Comparison of ENCODE assay signal across 8 cellular contexts in genomic region chr19:58406818-58407657, GRCh38. TPM values are rescaled to one million over a fixed set of nuclear protein-coding genes. Genes with fewer than 3 reads are reported as not detected.
A peak's percentile ranks its signal among the peaks of the same experiment; 100 is the strongest.
DNase-seq lines count a peak whose midpoint lies in the region; FAIRE-seq and TF ChIP-seq lines count a peak whose summit lies in the region.

No MANE protein-coding gene starts in this region.

- peak overlapping the region; percentile 96 for H3K4me2 ChIP-seq in OCI-LY7 (ENCODE audit: low read length)

- H3K4me3 Mint-ChIP-seq in endodermal cell: peak overlapping the region; percentile 77

- TF ChIP-seq CTCF in GM12865 (IDR thresholded peaks at IDR 0.05; ENCODE audit: insufficient read depth, low read depth, low read length, missing control alignments): peak; percentile 29
- peak; percentile 62 for TF ChIP-seq CTCF in OCI-LY7 (conservative IDR thresholded peaks at IDR 0.05; ENCODE audit: low read length)
- TF ChIP-seq CTCF in endodermal cell (conservative IDR thresholded peaks at IDR 0.05): peak; percentile 74

- H3K36me3 ChIP-seq in OCI-LY7 (ENCODE audit: insufficient read depth, low read length): no peaks in the 10 kb centered on the region
- no peaks in the 10 kb centered on the region for H3K36me3 ChIP-seq in endodermal cell (ENCODE audit: control insufficient read depth, insufficient read depth, low read length)
- H3K36me3 ChIP-seq in rectal smooth muscle tissue (ENCODE audit: control insufficient read depth, insufficient read depth, low read length): no peaks in the 10 kb centered on the region
- no peaks in the 10 kb centered on the region for H3K36me3 ChIP-seq in small intestine (ENCODE audit: control insufficient read depth in 2 of 2, insufficient read depth in 2 of 2, low read length in 2 of 2)

- H3K27me3 Mint-ChIP-seq in endodermal cell (ENCODE audit: insufficient read depth): peaks cover 8% of the 10 kb centered on the region

- H3K4me1 Mint-ChIP-seq in endodermal cell: peaks cover 17% of the 10 kb centered on the region

- H3K9me3 Mint-ChIP-seq in endodermal cell: peaks cover 7% of the 10 kb centered on the region

- FAIRE-seq in small intestine (lab: Jason Lieb, UNC): no peak

- whole genome bisulfite sequencing in endodermal cell (ENCODE audit: insufficient coverage in 1 of 2, insufficient read length in 1 of 2), 2 experiments: 89 to 99% methylated on average over 8 to 10 of the region's 10 CpGs
- 67 to 75% (median 73%) methylated on average over 10 of the region's 10 CpGs for WGBS in small intestine, 3 donors

- no peaks in the 10 kb centered on the region for H3K9me2 ChIP-seq in OCI-LY7 (ENCODE audit: insufficient read depth, low read length)

- intact Hi-C loops in OCI-LY7 (cut with micrococcal nuclease; ENCODE audit: unreplicated experiment): loop anchor here (5.0 kb wide), 1 partner anchor 80 kb away; the partner anchor contains the start of gene ZSCAN22

- peak overlapping the region; percentile 93 for H3K27ac Mint-ChIP-seq in endodermal cell

- H3K27ac ChIP-seq in OCI-LY7 (ENCODE audit: low read depth, low read length, poor library complexity, severe bottlenecking) (no peak overlapping the region), endodermal cell (ENCODE audit: low read depth, low read length) (no peak overlapping the region), rectal smooth muscle tissue (ENCODE audit: low read depth, low read length) (no peak overlapping the region), small intestine (ENCODE audit: low read depth in 1 of 2, low read length in 1 of 2) (no peak overlapping the region)

- no peaks in the 10 kb centered on the region for H4K20me1 ChIP-seq in OCI-LY7 (ENCODE audit: insufficient read depth, low read length)

- H3K9me3 ChIP-seq in OCI-LY7 (ENCODE audit: low read length): no peaks in the 10 kb centered on the region
- no peaks in the 10 kb centered on the region for H3K9me3 ChIP-seq in endodermal cell (ENCODE audit: control insufficient read depth, low read length)
- no peaks in the 10 kb centered on the region for H3K9me3 ChIP-seq in small intestine (ENCODE audit: control insufficient read depth, low read depth)

- peak overlapping the region; percentile 86 for H3K4me3 ChIP-seq in GM12865 (ENCODE audit: low read depth, low read length)
- peak overlapping the region; percentile 83 for H3K4me3 ChIP-seq in OCI-LY7 (ENCODE audit: low read depth, low read length, poor library complexity, severe bottlenecking)
- peak overlapping the region; percentile 95 for H3K4me3 ChIP-seq in endodermal cell (ENCODE audit: low read length)
- peak overlapping the region; percentile 95 for H3K4me3 ChIP-seq in rectal smooth muscle tissue (ENCODE audit: low read length)
- H3K4me3 ChIP-seq in small intestine (ENCODE audit: low read depth in 1 of 2, low read length in 2 of 2): peak overlapping the region in 1 of 2 donors; percentile 80

- H2AFZ ChIP-seq in OCI-LY7 (ENCODE audit: low read length): no peak overlapping the region

- no peaks in the 10 kb centered on the region for H3K27me3 ChIP-seq in endodermal cell (ENCODE audit: control insufficient read depth, insufficient read depth, low read length, poor library complexity, severe bottlenecking)
- H3K27me3 ChIP-seq in rectal smooth muscle tissue (ENCODE audit: control insufficient read depth, insufficient read depth, low read length): no peaks in the 10 kb centered on the region
- H3K27me3 ChIP-seq in small intestine (ENCODE audit: control insufficient read depth in 2 of 2, insufficient read depth in 2 of 2, low read length in 2 of 2): no peaks in the 10 kb centered on the region

- POLR2A ChIA-PET in OCI-LY7 (lab: Charles Lee): no interaction called here

- H3K79me2 ChIP-seq in OCI-LY7 (ENCODE audit: insufficient read depth, low read depth, low read length): peaks cover 12% of the 10 kb centered on the region; the same call in 1 of the 2 replicates

- H3K36me3 Mint-ChIP-seq in endodermal cell (ENCODE audit: low read depth): peaks cover 6% of the 10 kb centered on the region

- DNase-seq in GM12865 (ENCODE audit: low read depth): no peak
- peak; percentile 32 for DNase-seq in OCI-LY7 (ENCODE audit: low spot score)
- DNase-seq in endodermal cell: peak; percentile 70
- DNase-seq in DMS114 treated with DMSO at 0.1 percent for 48 hours (lab: John Stamatoyannopoulos, UW; ENCODE audit: unreplicated experiment): no peak
- no peak for DNase-seq in middle frontal gyrus (ENCODE audit: extremely low spot score, low spot score)
- DNase-seq in NK-92 (lab: John Stamatoyannopoulos, UW; ENCODE audit: unreplicated experiment): no peak
- no peak for DNase-seq in small intestine

- BruUV-seq in OCI-LY7 (replicated peaks; lab: Mats Ljungman, UMichigan): no TSS peak

- CTCF ChIA-PET in OCI-LY7 (lab: Charles Lee; ENCODE audit: unreplicated experiment): no interaction called here

- H3K9ac ChIP-seq in endodermal cell (ENCODE audit: extremely low read depth, low read length, poor library complexity, severe bottlenecking) (peak overlapping the region; percentile 86), rectal smooth muscle tissue (ENCODE audit: low read length) (no peak overlapping the region)

- H3K4me1 ChIP-seq in OCI-LY7 (ENCODE audit: insufficient read depth, low read length, poor library complexity, severe bottlenecking): peaks cover 25% of the 10 kb centered on the region
- H3K4me1 ChIP-seq in endodermal cell (ENCODE audit: control insufficient read depth, insufficient read depth, low read length): no peaks in the 10 kb centered on the region
- H3K4me1 ChIP-seq in rectal smooth muscle tissue (ENCODE audit: control insufficient read depth, insufficient read depth, low read length): peaks cover 12% of the 10 kb centered on the region
- peaks cover 4 to 6% of the 10 kb centered on the region in 2 donors for H3K4me1 ChIP-seq in small intestine (ENCODE audit: control insufficient read depth in 2 of 2, insufficient read depth in 1 of 2, low read depth in 1 of 2, low read length in 1 of 2)

RNA-seq across cellular contexts. Expression of gene ZNF584, which starts 1.4 kb away (rescaled TPM):
- total RNA-seq in OCI-LY7 (2014; rRNA removed; shearing (Covaris generic)): 9.8 and 12.4 TPM in 2 replicates
- total RNA-seq in OCI-LY7 (2022) (7.6 and 10.4 TPM in 2 replicates), endodermal cell (10 to 100 TPM; 10.3 to 14.8 TPM)
- 9.5 TPM for polyA plus RNA-seq in endodermal cell (2013, experiment 1 of 2)
- polyA plus RNA-seq in endodermal cell (2013, experiment 2 of 2): 10.8 TPM
- 1 to 10 TPM; 1.8 to 7.6 (median 6.7) TPM for polyA plus RNA-seq in small intestine

RNA-seq across cellular contexts. Expression of gene RNF225, which starts 11.6 kb away (rescaled TPM):
- total RNA-seq in OCI-LY7 (2014; rRNA removed; shearing (Covaris generic)): 0.75 and 2.1 TPM in 2 replicates
- 0.77 and 1.7 TPM in 2 replicates for total RNA-seq in OCI-LY7 (2022)
- under 1 TPM; 0.82 to 0.92 TPM for total RNA-seq in endodermal cell
- not detected for polyA plus RNA-seq in endodermal cell (2013, experiment 1 of 2)
- not detected for polyA plus RNA-seq in endodermal cell (2013, experiment 2 of 2)
- not detected for polyA plus RNA-seq in small intestine

RNA-seq across cellular contexts. Expression of gene RPS5, which starts 20.0 kb away (rescaled TPM):
- 3,315 and 3,333 TPM in 2 replicates for total RNA-seq in OCI-LY7 (2014; rRNA removed; shearing (Covaris generic))
- total RNA-seq in OCI-LY7 (2022) (1,573 and 1,607 TPM in 2 replicates), endodermal cell (1,000 to 10,000 TPM in 1 of 2 donors, 100 to 1,000 TPM in 1; 896 to 1,039 TPM)
- 1,332 TPM for polyA plus RNA-seq in endodermal cell (2013, experiment 1 of 2)
- 1,223 TPM for polyA plus RNA-seq in endodermal cell (2013, experiment 2 of 2)
- 1,000 to 10,000 TPM in 2 of 3 donors, 100 to 1,000 TPM in 1; 863 to 1,751 (median 1,463) TPM for polyA plus RNA-seq in small intestine

RNA-seq across cellular contexts. Expression of gene ZNF837, which starts 26.2 kb away (rescaled TPM):
- total RNA-seq in OCI-LY7 (2014; rRNA removed; shearing (Covaris generic)): 1.8 and 3.0 TPM in 2 replicates
- total RNA-seq in OCI-LY7 (2022) (5.3 and 5.8 TPM in 2 replicates), endodermal cell (1 to 10 TPM; 3.1 to 3.8 TPM)
- polyA plus RNA-seq in endodermal cell (2013, experiment 1 of 2): 3.6 TPM
- polyA plus RNA-seq in endodermal cell (2013, experiment 2 of 2): 2.3 TPM
- 1 to 10 TPM; 2.9 to 4.3 (median 3.4) TPM for polyA plus RNA-seq in small intestine

RNA-seq across cellular contexts. Expression of gene ZNF132, which starts 32.9 kb away (rescaled TPM):
- not detected in 2 replicates for total RNA-seq in OCI-LY7 (2014; rRNA removed; shearing (Covaris generic))
- total RNA-seq in OCI-LY7 (2022) (not detected in 2 replicates), endodermal cell (1 to 10 TPM in 1 of 2 donors, under 1 TPM in 1; 0.71 to 1.2 TPM)
- polyA plus RNA-seq in endodermal cell (2013, experiment 1 of 2): 3.3 TPM
- 2.6 TPM for polyA plus RNA-seq in endodermal cell (2013, experiment 2 of 2)
- 1 to 10 TPM in 1 of 3 donors, under 1 TPM in 2; 0.22 to 1.3 (median 0.27) TPM for polyA plus RNA-seq in small intestine

Comparison
In these comparisons a context has a peak if more than half of its experiments do, and no peak if none do; other contexts are left out.
1. DNase-seq: peak in OCI-LY7 (single experiment) and endodermal cell (single experiment); none in GM12865 (single experiment), DMS114 treated with DMSO at 0.1 percent for 48 hours (single experiment), middle frontal gyrus (single experiment), NK-92 (single experiment) and small intestine (single experiment).
2. Peak in every context shown above with its lines, with median percentiles within 50 percentile points of each other: CTCF ChIP-seq.